Comparison of ENCODE assay signal across 9 cellular contexts in genomic region chr10:79981673-79982485, GRCh38. TPM values are rescaled to one million over a fixed set of nuclear protein-coding genes. Genes with fewer than 3 reads are reported as not detected.
DNase-seq lines count a peak whose midpoint lies in the region; ATAC-seq and TF ChIP-seq lines count a peak whose summit lies in the region.
"Had no signal": no experiment of that assay in that cellular context is flagged by ENCODE, and none has a peak within 500 bp of the region (broad histone marks: within the 10 kb centered on the region; RNA-seq: fewer than 3 reads in every experiment).

No MANE protein-coding gene starts in this region.

- H3K4me3 ChIP-seq in endodermal cell (ENCODE audit: low read length) (peak overlapping the region; percentile 74), mesenchymal stem cell (ENCODE audit: insufficient read depth in 1 of 2, low read depth in 1 of 2, low read length in 2 of 2) (peak overlapping the region; percentile 77 to 80), thyroid gland (replicated peaks in 1 of 3) (peak overlapping the region; percentile 47 to 63 (median 63))

- H3K79me1 ChIP-seq in mesenchymal stem cell (replicated peaks; ENCODE audit: low read length, poor library complexity, severe bottlenecking) = no peaks in the 10 kb centered on the region

- ATAC-seq in HG03045 (IDR thresholded peaks at IDR 0.05; ENCODE audit: unreplicated experiment) = no peak

- H2BK120ac ChIP-seq in mesenchymal stem cell (ENCODE audit: low read depth, low read length) = no peak overlapping the region

- peaks cover 0 to 3% (median 0%) of the 10 kb centered on the region in 3 donors for H3K9me3 Mint-ChIP-seq in IgD-negative memory B cell
- H3K9me3 Mint-ChIP-seq in endodermal cell = peaks cover 2% of the 10 kb centered on the region

- H3K4me1 Mint-ChIP-seq in IgD-negative memory B cell (peaks cover 3 to 7% (median 5%) of the 10 kb centered on the region in 3 donors), endodermal cell (peaks cover 4% of the 10 kb centered on the region)

- peak; percentile 35 for TF ChIP-seq CTCF in endodermal cell (conservative IDR thresholded peaks at IDR 0.05)
- TF ChIP-seq CTCF in thyroid gland (IDR thresholded peaks at IDR 0.05) = peak in 1 of 6 experiments; percentile 10
- TF ChIP-seq CTCF in GM10266 (IDR thresholded peaks at IDR 0.05; ENCODE audit: control insufficient read depth, insufficient read depth, low read depth, missing control alignments) = no peak

- no peak overlapping the region for H3K4ac ChIP-seq in mesenchymal stem cell (ENCODE audit: low read depth in 1 of 2, low read length in 2 of 2)

- 0 to 2% methylated on average over 34 to 84 of the region's 84 CpGs for WGBS in endodermal cell (ENCODE audit: insufficient coverage in 1 of 2, insufficient read length in 1 of 2), 2 experiments
- under 1% methylated on average over 84 of the region's 84 CpGs for WGBS in mesenchymal stem cell
- WGBS in thyroid gland, 2 donors = 1 to 3% methylated on average over 19 to 25 of the region's 84 CpGs

- intact Hi-C loops in thyroid gland (cut with DNase I) = no loop called here

- H3K18ac ChIP-seq in mesenchymal stem cell (ENCODE audit: low read depth in 1 of 2, low read length in 2 of 2) = peak overlapping the region in 1 of 2 experiments; percentile 68

- H3K9me3 ChIP-seq in endodermal cell (ENCODE audit: control insufficient read depth, low read length) (peaks cover 13% of the 10 kb centered on the region), mesenchymal stem cell (ENCODE audit: control insufficient read depth, low read length) (peaks cover 9% of the 10 kb centered on the region), thyroid gland (no peaks in the 10 kb centered on the region)

- H3K4me2 ChIP-seq in mesenchymal stem cell (ENCODE audit: low read length, poor library complexity, severe bottlenecking) = peak overlapping the region; percentile 98

- H2BK15ac ChIP-seq in mesenchymal stem cell (ENCODE audit: low read depth, poor library complexity, severe bottlenecking) = peak overlapping the region; percentile 64

- no peak overlapping the region for H3K27ac Mint-ChIP-seq in IgD-negative memory B cell
- H3K27ac Mint-ChIP-seq in endodermal cell = no peak overlapping the region

- H2AK5ac ChIP-seq in mesenchymal stem cell (ENCODE audit: low read length, severe bottlenecking) = no peak overlapping the region

- H3K27ac ChIP-seq in endodermal cell (ENCODE audit: low read depth, low read length) (no peak overlapping the region), mesenchymal stem cell (ENCODE audit: low read length, poor library complexity, severe bottlenecking) (peak overlapping the region; percentile 19), thyroid gland (peak overlapping the region; percentile 93 to 96 (median 95))

- H3K27me3 ChIP-seq in endodermal cell (ENCODE audit: control insufficient read depth, insufficient read depth, low read length, poor library complexity, severe bottlenecking) (peaks cover 12% of the 10 kb centered on the region), mesenchymal stem cell (ENCODE audit: control insufficient read depth in 1 of 2, insufficient read depth in 1 of 2, low read length in 2 of 2) (peaks cover 11 to 55% of the 10 kb centered on the region in 2 experiments), thyroid gland (no peaks in the 10 kb centered on the region)

- peak overlapping the region in 3 of 4 donors; percentile 51 to 87 (median 79) for H3K4me3 Mint-ChIP-seq in IgD-negative memory B cell
- peak overlapping the region; percentile 71 for H3K4me3 Mint-ChIP-seq in endodermal cell

- TF ChIP-seq POLR2A in thyroid gland (IDR thresholded peaks at IDR 0.05) = peak; percentile 5 to 75

- H3K36me3 ChIP-seq in endodermal cell (ENCODE audit: control insufficient read depth, insufficient read depth, low read length) (no peaks in the 10 kb centered on the region), mesenchymal stem cell (ENCODE audit: control insufficient read depth in 1 of 2, insufficient read depth in 2 of 2, low read depth in 1 of 2, low read length in 2 of 2) (peaks cover 0 to 3% of the 10 kb centered on the region in 2 experiments), thyroid gland (no peaks in the 10 kb centered on the region)

- H2BK12ac ChIP-seq in mesenchymal stem cell (ENCODE audit: low read length in 2 of 2) = peak overlapping the region in 1 of 2 experiments; percentile 83

- peak overlapping the region; percentile 40 for H4K91ac ChIP-seq in mesenchymal stem cell (ENCODE audit: low read length)

- no peaks in the 10 kb centered on the region for H3K4me1 ChIP-seq in endodermal cell (ENCODE audit: control insufficient read depth, insufficient read depth, low read length)
- peaks cover 9% of the 10 kb centered on the region for H3K4me1 ChIP-seq in mesenchymal stem cell (ENCODE audit: control insufficient read depth, insufficient read depth, low read depth, low read length)
- peaks cover 27 to 30% of the 10 kb centered on the region in 2 donors for H3K4me1 ChIP-seq in thyroid gland

- peak overlapping the region in 1 of 2 experiments; percentile 92 for H3K14ac ChIP-seq in mesenchymal stem cell (ENCODE audit: low read length in 2 of 2)

- H4K8ac ChIP-seq in mesenchymal stem cell (ENCODE audit: low read length) = peak overlapping the region; percentile 82

- H3K23ac ChIP-seq in mesenchymal stem cell (ENCODE audit: low read length in 2 of 2) = no peak overlapping the region

- H3K27me3 Mint-ChIP-seq in IgD-negative memory B cell = peaks cover 49% of the 10 kb centered on the region
- peaks cover 33% of the 10 kb centered on the region for H3K27me3 Mint-ChIP-seq in endodermal cell (ENCODE audit: insufficient read depth)

- DNase-seq in DMS153 treated with DMSO at 0.1 percent for 48 hours (lab: John Stamatoyannopoulos, UW; ENCODE audit: unreplicated experiment) (peak; percentile 68), SKM-1 treated with dmso at 0.1 percent for 144 hours (lab: John Stamatoyannopoulos, UW; ENCODE audit: unreplicated experiment) (peak; percentile 35), endodermal cell (peak; percentile 89), mesenchymal stem cell (peak; percentile 43), thyroid gland (peak; percentile 83 to 84), GM10266 (ENCODE audit: extremely low spot score) (no peak)

- peak overlapping the region; percentile 91 for H2AFZ ChIP-seq in mesenchymal stem cell (ENCODE audit: low read depth, low read length)

- no peak overlapping the region for H2BK5ac ChIP-seq in mesenchymal stem cell (ENCODE audit: low read depth, low read length, poor library complexity, severe bottlenecking)

- H3K36me3 Mint-ChIP-seq in IgD-negative memory B cell (no peaks in the 10 kb centered on the region), endodermal cell (ENCODE audit: low read depth) (no peaks in the 10 kb centered on the region)

- H3K9ac ChIP-seq in endodermal cell (ENCODE audit: extremely low read depth, low read length, poor library complexity, severe bottlenecking) = no peak overlapping the region
- peak overlapping the region; percentile 22 for H3K9ac ChIP-seq in mesenchymal stem cell (ENCODE audit: low read length)

RNA-seq across cellular contexts. Expression of gene SFTPD, which starts 33.0 kb away (rescaled TPM):
- polyA plus RNA-seq in IgD-negative memory B cell = not detected
- total RNA-seq in endodermal cell (under 1 TPM; 0.42 to 0.86 TPM), thyroid gland (10 to 100 TPM in 1 of 4 donors, 1 to 10 TPM in 3; 3.0 to 10.8 (median 5.7) TPM)
- polyA plus RNA-seq in endodermal cell (2013, experiment 1 of 2) = not detected
- polyA plus RNA-seq in endodermal cell (2013, experiment 2 of 2) = not detected
- not detected for polyA plus RNA-seq in mesenchymal stem cell (2013, experiment 1 of 2)
- not detected for polyA plus RNA-seq in mesenchymal stem cell (2013, experiment 2 of 2)
- total RNA-seq: T-helper 1 cell treated with Interleukin-12 subunit alpha and Interleukin-12 subunit beta and Interleukin-4 antibody, amounts not matched to agents 30 ng/mL and 1 ng/mL, for 36 hours had no signal
